Comparison of ENCODE assay signal across 1 cellular context in genomic region chr2:33457588-33458247, GRCh38.
TF ChIP-seq lines count a peak whose summit lies in the region.

No MANE protein-coding gene starts in this region.

TF ChIP-seq in WTC11, 78 proteins besides CTCF, POLR2A, EP300 and RAD21 (continued from another document):
- TF ChIP-seq ATF6 (CRISPR knock-in tag; IDR thresholded peaks at IDR 0.05), result no peak
TF ChIP-seq in WTC11: peak in this region for 0.
